Comparison of ENCODE assay signal across 18 cellular contexts in genomic region chr7:480531-481218, GRCh38. TPM values are rescaled to one million over a fixed set of nuclear protein-coding genes. Genes with fewer than 3 reads are reported as not detected.
DNase-seq lines count a peak whose midpoint lies in the region; ATAC-seq and TF ChIP-seq lines count a peak whose summit lies in the region.
"Had no signal": no experiment of that assay in that cellular context is flagged by ENCODE, and none has a peak within 500 bp of the region (broad histone marks: within the 10 kb centered on the region; RNA-seq: fewer than 3 reads in every experiment).

No MANE protein-coding gene starts in this region.

- H3K9me3 Mint-ChIP-seq in glutamatergic neuron (ENCODE audit: unreplicated experiment), result peaks cover 10% of the 10 kb centered on the region

- H2AFZ ChIP-seq in parathyroid adenoma, result peak overlapping the region; percentile 77
- H2AFZ ChIP-seq in GM23248, result no peak overlapping the region

- H3K79me2 ChIP-seq in parathyroid adenoma, result no peaks in the 10 kb centered on the region
- no peaks in the 10 kb centered on the region for H3K79me2 ChIP-seq in GM23248 (ENCODE audit: insufficient read depth)

- peaks cover 5% of the 10 kb centered on the region for H3K36me3 Mint-ChIP-seq in glutamatergic neuron (ENCODE audit: unreplicated experiment)
- H3K36me3 Mint-ChIP-seq: brain, IgD-negative memory B cell had no signal

- no peaks in the 10 kb centered on the region for H3K9me2 ChIP-seq in GM23248 (ENCODE audit: insufficient read depth)

- no peaks in the 10 kb centered on the region for H4K20me1 ChIP-seq in GM23248 (ENCODE audit: insufficient read depth)

- DNase-seq in DMS 273 (lab: John Stamatoyannopoulos, UW; ENCODE audit: unreplicated experiment), result peak; percentile 63
- DNase-seq in DMS 273 treated with DMSO at 0.1 percent for 48 hours (lab: John Stamatoyannopoulos, UW), result no peak
- no peak for DNase-seq in NT2/D1 (ENCODE audit: low read depth, low spot score)
- DNase-seq in glutamatergic neuron, result peak; percentile 63
- no peak for DNase-seq in LoVo (ENCODE audit: low spot score)
- no peak for DNase-seq in GM23248
- DNase-seq: activated CD4-positive, alpha-beta T cell treated with anti-CD3 and anti-CD28 coated beads, Interleukin-2, amount 50 U/mL, for 1 hour; foreskin keratinocyte; islet precursor cell; NCI-H1694; NCI-H526 treated with DMSO at 0.1 percent for 48 hours; trophoblast cell had no signal

- H3K4me3 Mint-ChIP-seq in glutamatergic neuron (ENCODE audit: unreplicated experiment), result no peak overlapping the region
- H3K4me3 Mint-ChIP-seq: brain; IgD-negative memory B cell; naive thymus-derived CD8-positive, alpha-beta T cell had no signal

- H3K27ac ChIP-seq in parathyroid adenoma (no peak overlapping the region), GM23248 (no peak overlapping the region)
- H3K27ac ChIP-seq: 22Rv1, foreskin keratinocyte had no signal

- peaks cover 13% of the 10 kb centered on the region for H3K27me3 Mint-ChIP-seq in glutamatergic neuron (ENCODE audit: unreplicated experiment)

- peaks cover 32% of the 10 kb centered on the region for H3K4me1 ChIP-seq in NT2/D1 (ENCODE audit: insufficient read depth, insufficient read length)
- peaks cover 7% of the 10 kb centered on the region for H3K4me1 ChIP-seq in parathyroid adenoma
- no peaks in the 10 kb centered on the region for H3K4me1 ChIP-seq in GM23248 (ENCODE audit: insufficient read depth)

- 0 out of 2 replicates have a peak, but pooled peaks cover 8% of the 10 kb centered on the region for H3K9me3 ChIP-seq in NT2/D1 (ENCODE audit: insufficient read depth, low read length)
- no peaks in the 10 kb centered on the region for H3K9me3 ChIP-seq in parathyroid adenoma (ENCODE audit: control insufficient read depth, low read length)
- H3K9me3 ChIP-seq in GM23248 (ENCODE audit: low read depth), result no peaks in the 10 kb centered on the region

- in situ Hi-C loops in GM23248 (cut with MboI), result no loop called here

- H3K4me3 ChIP-seq in NT2/D1 (ENCODE audit: insufficient read length, low read depth) (no peak overlapping the region), parathyroid adenoma (ENCODE audit: low read depth, low read length) (no peak overlapping the region), GM23248 (no peak overlapping the region)

- H3K36me3 ChIP-seq in NT2/D1 (ENCODE audit: insufficient read depth, insufficient read length, low read length) (no peaks in the 10 kb centered on the region), parathyroid adenoma (ENCODE audit: control insufficient read depth, insufficient read depth, low read length) (no peaks in the 10 kb centered on the region), GM23248 (ENCODE audit: low read depth) (no peaks in the 10 kb centered on the region)

- no peak overlapping the region for H3K27ac Mint-ChIP-seq in glutamatergic neuron (ENCODE audit: unreplicated experiment)
- H3K27ac Mint-ChIP-seq: brain, IgD-negative memory B cell had no signal

- H3K9ac ChIP-seq in NT2/D1 (ENCODE audit: insufficient read length, low read depth), result peak overlapping the region; percentile 74
- H3K9ac ChIP-seq in parathyroid adenoma, result no peak overlapping the region
- H3K9ac ChIP-seq in GM23248, result no peak overlapping the region

- no peaks in the 10 kb centered on the region for H3F3A ChIP-seq in GM23248 (ENCODE audit: insufficient read depth)

- 24 to 44% methylated on average over 8 to 9 of the region's 14 CpGs for WGBS in GM23248 (ENCODE audit: low coverage in 1 of 2, low lambda C conversion rate in 2 of 2, missing lambda C conversion rate in 2 of 2), 2 experiments

- H3K27me3 ChIP-seq in NT2/D1 (ENCODE audit: insufficient read depth, insufficient read length) (peaks cover 17% of the 10 kb centered on the region), parathyroid adenoma (ENCODE audit: control insufficient read depth, insufficient read depth, low read length) (no peaks in the 10 kb centered on the region), GM23248 (replicated peaks; ENCODE audit: insufficient read depth) (peaks cover 37% of the 10 kb centered on the region)

- H3K4me2 ChIP-seq in parathyroid adenoma (ENCODE audit: low read length) (no peak overlapping the region), GM23248 (ENCODE audit: unreplicated experiment) (no peak overlapping the region)

- no peak for ATAC-seq in GM18870 (IDR thresholded peaks at IDR 0.05; ENCODE audit: unreplicated experiment)
- ATAC-seq: foreskin keratinocyte; naive thymus-derived CD8-positive, alpha-beta T cell had no signal

- no peaks in the 10 kb centered on the region for H3K4me1 Mint-ChIP-seq in glutamatergic neuron (ENCODE audit: low read depth, unreplicated experiment)

- TF ChIP-seq CTCF in glutamatergic neuron (IDR thresholded peaks at IDR 0.05; ENCODE audit: partially characterized antibody, unreplicated experiment) (no peak), parathyroid adenoma (IDR thresholded peaks at IDR 0.05) (no peak)

RNA-seq across cellular contexts. Expression of gene PDGFA, which starts 39.0 kb away (rescaled TPM):
- 7.6 TPM for total RNA-seq in glutamatergic neuron (ENCODE audit: unreplicated experiment)
- total RNA-seq in GM23248 (2014; rRNA removed; shearing (Covaris generic)), result 8.4 and 9.4 TPM in 2 replicates
- polyA plus RNA-seq in GM23248 (2016; fragmentation: Nextera tagmentation; extraction: Ambion mirVana), result 4.7 and 5.1 TPM in 2 replicates
- polyA plus RNA-seq: IgD-negative memory B cell; naive thymus-derived CD8-positive, alpha-beta T cell had no signal

Comparison
In these comparisons a context has a peak if more than half of its experiments do, and no peak if none do; other contexts are left out.
1. DNase-seq: peak in DMS 273 (single experiment) and glutamatergic neuron (single experiment); none in DMS 273 treated with DMSO at 0.1 percent for 48 hours (single experiment), NT2/D1 (single experiment), LoVo (single experiment) and GM23248 (single experiment).